Comparison of ENCODE assay signal across 10 cellular contexts in genomic region chr6:31614674-31615578, GRCh38. TPM values are rescaled to one million over a fixed set of nuclear protein-coding genes. Genes with fewer than 3 reads are reported as not detected.
A peak's percentile ranks its signal among the peaks of the same experiment; 100 is the strongest.
DNase-seq lines count a peak whose midpoint lies in the region; ATAC-seq and TF ChIP-seq lines count a peak whose summit lies in the region.
"Had no signal": no experiment of that assay in that cellular context is flagged by ENCODE, and none has a peak within 500 bp of the region (broad histone marks: within the 10 kb centered on the region; RNA-seq: fewer than 3 reads in every experiment).

TSS of gene AIF1 (plus strand) at chr6:31615234. CDS start at chr6:31615330, 96 bp downstream.

- H3K9me3 ChIP-seq in mucosa of stomach (ENCODE audit: control insufficient read depth, low read length) (no peaks in the 10 kb centered on the region), vagina (no peaks in the 10 kb centered on the region)

- H3K36me3 ChIP-seq in mucosa of stomach (ENCODE audit: control insufficient read depth, insufficient read depth, low read length): no peaks in the 10 kb centered on the region
- H3K36me3 ChIP-seq in vagina: no peaks in the 10 kb centered on the region

- no peak for ATAC-seq in HG03439 (IDR thresholded peaks at IDR 0.05; ENCODE audit: unreplicated experiment)

- H3K36me3 Mint-ChIP-seq in activated naive CD4-positive, alpha-beta T cell treated with anti-CD3 and anti-CD28 coated beads, Interleukin-2, amount 50 U/mL, for 24 hours: no peaks in the 10 kb centered on the region

- H3K27me3 ChIP-seq in mucosa of stomach (ENCODE audit: control insufficient read depth, insufficient read depth, low read length): no peaks in the 10 kb centered on the region
- no peaks in the 10 kb centered on the region for H3K27me3 ChIP-seq in vagina

- H3K9me3 Mint-ChIP-seq in activated naive CD4-positive, alpha-beta T cell treated with anti-CD3 and anti-CD28 coated beads, Interleukin-2, amount 50 U/mL, for 24 hours: no peaks in the 10 kb centered on the region

- H3K4me1 Mint-ChIP-seq in activated naive CD4-positive, alpha-beta T cell treated with anti-CD3 and anti-CD28 coated beads, Interleukin-2, amount 50 U/mL, for 24 hours: peaks cover 37% of the 10 kb centered on the region

- peak within 1 kb of the TSS; percentile 97 for H3K27ac Mint-ChIP-seq in activated naive CD4-positive, alpha-beta T cell treated with anti-CD3 and anti-CD28 coated beads, Interleukin-2, amount 50 U/mL, for 24 hours

- H3K9ac ChIP-seq in mucosa of stomach (ENCODE audit: low read length): peak within 1 kb of the TSS; percentile 34
- H3K9ac ChIP-seq: GM23248 had no signal

- H3K27me3 Mint-ChIP-seq in activated naive CD4-positive, alpha-beta T cell treated with anti-CD3 and anti-CD28 coated beads, Interleukin-2, amount 50 U/mL, for 24 hours: no peaks in the 10 kb centered on the region

- H3K27ac ChIP-seq in angular gyrus (ENCODE audit: low read depth, low read length) (peak within 1 kb of the TSS; percentile 29), vagina (no peak within 1 kb of the TSS)
- H3K27ac ChIP-seq: C4-2B, GM23248 had no signal

- TF ChIP-seq POLR2A in vagina (IDR thresholded peaks at IDR 0.05): no peak

- intact Hi-C loops in vagina (cut with DNase I): no loop called here

- peak within 1 kb of the TSS; percentile 76 for H3K4me3 Mint-ChIP-seq in activated naive CD4-positive, alpha-beta T cell treated with anti-CD3 and anti-CD28 coated beads, Interleukin-2, amount 50 U/mL, for 24 hours

- no peaks in the 10 kb centered on the region for H3K4me1 ChIP-seq in mucosa of stomach (ENCODE audit: control insufficient read depth, insufficient read depth, low read length)
- no peaks in the 10 kb centered on the region for H3K4me1 ChIP-seq in vagina

- DNase-seq in activated naive CD4-positive, alpha-beta T cell (lab: John Stamatoyannopoulos, UW): no peak
- no peak for DNase-seq in vagina (ENCODE audit: extremely low spot score in 2 of 2)
- DNase-seq in DMS114 treated with DMSO at 0.1 percent for 48 hours (lab: John Stamatoyannopoulos, UW; ENCODE audit: unreplicated experiment): no peak
- no peak for DNase-seq in DMS53 treated with DMSO at 0.1 percent for 48 hours (lab: John Stamatoyannopoulos, UW; ENCODE audit: unreplicated experiment)
- DNase-seq: GM23248 had no signal

- TF ChIP-seq CTCF in vagina (IDR thresholded peaks at IDR 0.05): no peak

- no peak within 1 kb of the TSS for H3K4me3 ChIP-seq in mucosa of stomach (ENCODE audit: low read length)
- H3K4me3 ChIP-seq in vagina: no peak within 1 kb of the TSS
- H3K4me3 ChIP-seq: GM23248 had no signal

RNA-seq across cellular contexts. Expression of gene AIF1, which starts in this region (rescaled TPM):
- total RNA-seq in vagina: 25.0 TPM
- total RNA-seq: GM23248 had no signal
